Comparison of ENCODE assay signal across 26 cellular contexts in genomic region chr3:132422531-132422930, GRCh38.
"Had no signal": no experiment of that assay in that cellular context is flagged by ENCODE, and none has a peak within 500 bp of the region (broad histone marks: within the 10 kb centered on the region; RNA-seq: fewer than 3 reads in every experiment).

No MANE protein-coding gene starts in this region.

- H3K27ac ChIP-seq: brain microvascular endothelial cell, cardiac muscle cell, RWPE1, SJCRH30 had no signal

- H3K4me1 ChIP-seq: SJCRH30 had no signal

- H3K4me3 ChIP-seq: cardiac muscle cell, Peyer's patch, SJCRH30 had no signal

- H3K27me3 ChIP-seq: brain microvascular endothelial cell, cardiac muscle cell, Peyer's patch, SJCRH30 had no signal

- H3K36me3 ChIP-seq: brain microvascular endothelial cell, cardiac muscle cell, Peyer's patch had no signal

- ATAC-seq: activated naive CD4-positive, alpha-beta T cell treated with anti-CD3 and anti-CD28 coated beads, Interleukin-2, amount 50 U/mL, for 72 hours; activated naive CD8-positive, alpha-beta T cell treated with anti-CD3 and anti-CD28 coated beads, Interleukin-2, amount 50 U/mL, for 24 hours; activated T-cell treated with anti-CD3 and anti-CD28 coated beads, Interleukin-2, amount 50 U/mL, for 4 hours had no signal

- H3K9me3 ChIP-seq: Peyer's patch, SJCRH30 had no signal

- DNase-seq: activated B cell treated with CpG ODN at 0.5 μM for 24 hours; activated CD4-positive, alpha-beta T cell treated with anti-CD3 and anti-CD28 coated beads for 1 hour; activated CD4-positive, alpha-beta T cell treated with anti-CD3 and anti-CD28 coated beads, Interleukin-2, amount 10 ng/mL, durations not matched to agents 24 days and 14 days; activated CD4-positive, alpha-beta T cell treated with anti-CD3 and anti-CD28 coated beads, Interleukin-2, amount 50 U/mL, for 48 hours; activated CD8-positive, alpha-beta memory T cell treated with anti-CD3 and anti-CD28 coated beads for 24 hours; activated effector memory CD4-positive, alpha-beta T cell treated with anti-CD3 and anti-CD28 coated beads, Interleukin-2, amount 50 U/mL, for 16 hours; activated naive CD4-positive, alpha-beta T cell treated with Interleukin-2 at 50 U/mL for 16 hours; activated naive CD8-positive, alpha-beta T cell treated with anti-CD3 and anti-CD28 coated beads, Interleukin-2, amount 50 U/mL, for 24 hours; activated T-cell treated with anti-CD3 and anti-CD28 coated beads, Interleukin-2, amount 50 U/mL, for 4 hours; amniotic stem cell; Kasumi-1; KBM-7; NCI-H1048; NCI-H146; NCI-H2029; NCI-H2107; NCI-H2171 treated with DMSO at 0.1 percent for 48 hours; NCI-H510A; Peyer's patch; Right ventricle myocardium superior; SJCRH30; T1000 had no signal
